Comparison of ENCODE assay signal across 8 cellular contexts in genomic region chr22:38872172-38872830, GRCh38. TPM values are rescaled to one million over a fixed set of nuclear protein-coding genes. Genes with fewer than 3 reads are reported as not detected.
DNase-seq lines count a peak whose midpoint lies in the region; ATAC-seq and TF ChIP-seq lines count a peak whose summit lies in the region.

CBX6 (minus strand) TSS chr22:38872216; CDS start chr22:38872190, 26 bp downstream.

- peak within 1 kb of the TSS; percentile 77 for H3K27ac ChIP-seq in CD4-positive, CD25-positive, alpha-beta regulatory T cell (ENCODE audit: insufficient read depth, low read length, poor library complexity, severe bottlenecking)
- H3K27ac ChIP-seq in ectodermal cell (ENCODE audit: insufficient read depth, low read depth, low read length, poor library complexity, severe bottlenecking) (peak within 1 kb of the TSS; percentile 84), lower lobe of right lung (peak within 1 kb of the TSS; percentile 94)

- intact Hi-C loops in lower lobe of right lung (cut with DNase I): no loop called here

- H3K4me1 ChIP-seq in CD4-positive, CD25-positive, alpha-beta regulatory T cell (ENCODE audit: control insufficient read depth, insufficient read depth, low read length, poor library complexity, severe bottlenecking): peaks cover 55% of the 10 kb centered on the region
- peaks cover 10% of the 10 kb centered on the region for H3K4me1 ChIP-seq in ectodermal cell (ENCODE audit: control insufficient read depth, insufficient read depth, low read length)
- H3K4me1 ChIP-seq in lower lobe of right lung: peaks cover 29% of the 10 kb centered on the region

- H3K4me3 Mint-ChIP-seq in CD4-positive, CD25-positive, alpha-beta regulatory T cell: peak within 1 kb of the TSS; percentile 89 to 98 (median 92)

- H3K9me3 ChIP-seq in CD4-positive, CD25-positive, alpha-beta regulatory T cell (ENCODE audit: control insufficient read depth in 2 of 2, low read length in 2 of 2): no peaks in the 10 kb centered on the region
- no peaks in the 10 kb centered on the region for H3K9me3 ChIP-seq in ectodermal cell (ENCODE audit: control insufficient read depth, low read length)
- H3K9me3 ChIP-seq in lower lobe of right lung: no peaks in the 10 kb centered on the region

- no peaks in the 10 kb centered on the region for H3K27me3 ChIP-seq in CD4-positive, CD25-positive, alpha-beta regulatory T cell (ENCODE audit: control insufficient read depth, insufficient read depth, low read length)
- no peaks in the 10 kb centered on the region for H3K27me3 ChIP-seq in ectodermal cell (ENCODE audit: control insufficient read depth, insufficient read depth, low read length, poor library complexity, severe bottlenecking)
- no peaks in the 10 kb centered on the region for H3K27me3 ChIP-seq in lower lobe of right lung (ENCODE audit: low read depth)

- peaks cover 4% of the 10 kb centered on the region for H3K27me3 Mint-ChIP-seq in CD4-positive, CD25-positive, alpha-beta regulatory T cell

- peak within 1 kb of the TSS; percentile 82 to 95 (median 93) for H3K27ac Mint-ChIP-seq in CD4-positive, CD25-positive, alpha-beta regulatory T cell

- ATAC-seq in CD4-positive, CD25-positive, alpha-beta regulatory T cell (ENCODE audit: low read depth in 2 of 2): peak; percentile 75 to 79
- peak; percentile 30 for ATAC-seq in GM19468 (IDR thresholded peaks at IDR 0.05; ENCODE audit: extremely low read depth, unreplicated experiment)
- ATAC-seq in lower lobe of right lung: peak; percentile 91 to 93

- H3K4me1 Mint-ChIP-seq in CD4-positive, CD25-positive, alpha-beta regulatory T cell: peaks cover 13 to 58% (median 28%) of the 10 kb centered on the region in 4 donors

- TF ChIP-seq CTCF in lower lobe of right lung (IDR thresholded peaks at IDR 0.05): no peak

- WGBS in ectodermal cell, 2 experiments: 0% methylated on average over 73 of the region's 73 CpGs

- peak within 1 kb of the TSS; percentile 81 for H3K4me3 ChIP-seq in CD4-positive, CD25-positive, alpha-beta regulatory T cell (ENCODE audit: low read depth, low read length)
- H3K4me3 ChIP-seq in ectodermal cell (ENCODE audit: insufficient read depth, low read depth, low read length) (peak within 1 kb of the TSS; percentile 83), lower lobe of right lung (peak within 1 kb of the TSS; percentile 70)

- H3K36me3 Mint-ChIP-seq in CD4-positive, CD25-positive, alpha-beta regulatory T cell: no peaks in the 10 kb centered on the region

- no peaks in the 10 kb centered on the region for H3K9me3 Mint-ChIP-seq in CD4-positive, CD25-positive, alpha-beta regulatory T cell

- peaks cover 10% of the 10 kb centered on the region for H3K36me3 ChIP-seq in CD4-positive, CD25-positive, alpha-beta regulatory T cell (ENCODE audit: control insufficient read depth, insufficient read depth, low read length)
- peaks cover 4% of the 10 kb centered on the region for H3K36me3 ChIP-seq in ectodermal cell (ENCODE audit: control insufficient read depth, insufficient read depth, low read length)
- peaks cover 22% of the 10 kb centered on the region for H3K36me3 ChIP-seq in lower lobe of right lung

- peak; percentile 91 to 94 (median 93) for DNase-seq in CD4-positive, CD25-positive, alpha-beta regulatory T cell
- DNase-seq in HT1080 (ENCODE audit: low read depth): peak; percentile 79
- DNase-seq in NK-92 treated with Interleukin-12 subunit alpha and Interleukin-12 subunit beta, amount 100 ng/mL, for 24 hours (lab: John Stamatoyannopoulos, UW): peak; percentile 85
- DNase-seq in activated CD8-positive, alpha-beta memory T cell treated with anti-CD3 and anti-CD28 coated beads for 1 hour (ENCODE audit: extremely low read depth in 1 of 2, low read depth in 1 of 2): peak; percentile 83 to 95
- peak; percentile 97 for DNase-seq in lower lobe of right lung
- peak; percentile 81 to 95 (median 89) for DNase-seq in stimulated activated CD4-positive, alpha-beta T cell treated with anti-CD3 and anti-CD28 coated beads, TNF-alpha, amount 100 ng/mL, for 1 hour (ENCODE audit: low read depth in 3 of 3, low spot score in 1 of 3)

RNA-seq across cellular contexts. Expression of gene CBX6, which starts in this region (rescaled TPM):
- total RNA-seq in CD4-positive, CD25-positive, alpha-beta regulatory T cell: 47.2 TPM
- polyA plus RNA-seq in CD4-positive, CD25-positive, alpha-beta regulatory T cell: 1 to 10 TPM; 4.1 to 5.7 (median 5.4) TPM
- 38.3 and 46.7 TPM in 2 replicates for total RNA-seq in HT1080 (2014; rRNA removed; shearing (Covaris generic))
- polyA plus RNA-seq in HT1080 (2015; cell fraction: cytosol; rRNA removed): 30.0 and 30.6 TPM in 2 replicates
- polyA plus RNA-seq in HT1080 (2015; cell fraction: nucleus; rRNA removed): 59.3 and 61.2 TPM in 2 replicates
- polyA plus RNA-seq in ectodermal cell (2013, experiment 1 of 4): 22.6 TPM
- 22.5 TPM for polyA plus RNA-seq in ectodermal cell (2013, experiment 2 of 4)
- polyA plus RNA-seq in ectodermal cell (2013, experiment 3 of 4): 17.0 TPM
- polyA plus RNA-seq in ectodermal cell (2013, experiment 4 of 4): 17.3 TPM
- total RNA-seq in lower lobe of right lung: 54.7 TPM

Comparison
In these comparisons a context has a peak if more than half of its experiments do, and no peak if none do; other contexts are left out.
1. Peak in every context shown above with its lines: DNase-seq, ATAC-seq, H3K4me3 ChIP-seq and H3K27ac ChIP-seq.
2. ATAC-seq: peak in every context shown above with its lines; median percentile 92 in lower lobe of right lung; 77 in CD4-positive, CD25-positive, alpha-beta regulatory T cell; 30 in GM19468.